ENCODE assay signal across 8 cellular contexts in the genomic region with DNA sequence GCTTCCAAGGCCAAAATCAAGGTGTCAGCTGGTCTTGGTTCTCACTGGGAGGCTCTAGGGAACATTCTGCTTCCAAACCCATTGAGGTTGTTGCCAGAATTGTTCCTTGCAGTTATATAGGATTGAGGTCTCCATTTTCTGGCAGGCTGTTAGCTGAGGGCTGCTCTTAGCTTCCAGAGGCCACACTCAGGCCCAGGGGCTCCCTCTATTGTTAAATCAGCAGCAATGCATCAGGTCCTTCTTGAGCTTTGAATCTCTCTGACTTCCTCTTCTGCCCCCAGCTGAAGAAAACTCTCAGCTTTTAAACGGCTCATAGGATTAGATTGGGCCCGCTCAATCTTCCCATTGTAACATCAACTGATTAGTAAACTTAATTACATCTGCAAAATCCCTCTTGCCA. TPM values are rescaled to one million over a fixed set of nuclear protein-coding genes. Genes with fewer than 3 reads are reported as not detected.
DNase-seq lines count a peak whose midpoint lies in the region; ATAC-seq, FAIRE-seq and TF ChIP-seq lines count a peak whose summit lies in the region.

No MANE protein-coding gene starts in this region.

- H3K4me3 Mint-ChIP-seq in memory B cell, result no peak overlapping the region

- no peaks in the 10 kb centered on the region for H3K36me3 ChIP-seq in SK-N-MC (ENCODE audit: insufficient read depth, low read length)
- no peaks in the 10 kb centered on the region for H3K36me3 ChIP-seq in bronchial epithelial cell (ENCODE audit: control insufficient read depth, insufficient read depth, low read length)

- DNase-seq in D721Med (ENCODE audit: insufficient read length, low spot score) (no peak), SK-N-MC (ENCODE audit: low read depth, low spot score) (peak; percentile 8), bronchial epithelial cell (ENCODE audit: low read depth) (peak; percentile 52), memory B cell (ENCODE audit: low spot score in 2 of 2) (peak; percentile 15 to 44)

- H3K4me1 Mint-ChIP-seq in memory B cell, result peaks cover 6% of the 10 kb centered on the region

- peaks cover 5% of the 10 kb centered on the region for H3K27me3 Mint-ChIP-seq in memory B cell

- FAIRE-seq in D721Med (lab: Jason Lieb, UNC), result no peak
- FAIRE-seq in bronchial epithelial cell (lab: Jason Lieb, UNC), result no peak

- H3K36me3 Mint-ChIP-seq in memory B cell, result no peaks in the 10 kb centered on the region

- TF ChIP-seq CTCF in D721Med (IDR thresholded peaks at IDR 0.05; ENCODE audit: insufficient read depth, missing control alignments), result peak; percentile 42
- peak; percentile 58 for TF ChIP-seq CTCF in LNCAP (IDR thresholded peaks at IDR 0.05)
- peak; percentile 77 for TF ChIP-seq CTCF in bronchial epithelial cell (IDR thresholded peaks at IDR 0.05; ENCODE audit: insufficient read depth, low read length, severe bottlenecking)

- peaks cover 2% of the 10 kb centered on the region for H3K27me3 ChIP-seq in bronchial epithelial cell (ENCODE audit: control insufficient read depth, insufficient read depth, low read length)

- H3K4me3 ChIP-seq in SK-N-MC, result no peak overlapping the region
- no peak overlapping the region for H3K4me3 ChIP-seq in bronchial epithelial cell (ENCODE audit: low read depth, low read length)

- H3K9ac ChIP-seq in SK-N-MC (ENCODE audit: insufficient read length), result no peak overlapping the region

- H3K9me3 ChIP-seq in SK-N-MC (ENCODE audit: low read depth, low read length), result no peaks in the 10 kb centered on the region

- ATAC-seq in GM19324 (IDR thresholded peaks at IDR 0.05; ENCODE audit: low FRiP score, unreplicated experiment) (peak; percentile 64), memory B cell (ENCODE audit: low read depth) (peak; percentile 85), HG03432 (IDR thresholded peaks at IDR 0.05; ENCODE audit: unreplicated experiment) (no peak), GM21526 (IDR thresholded peaks at IDR 0.05; ENCODE audit: low FRiP score, unreplicated experiment) (no peak)

- no peak overlapping the region for H3K27ac Mint-ChIP-seq in memory B cell

- no peaks in the 10 kb centered on the region for H3K9me3 Mint-ChIP-seq in memory B cell

- no peak overlapping the region for H3K27ac ChIP-seq in SK-N-MC

RNA-seq across cellular contexts. Expression of a gene that starts 39.3 kb away (rescaled TPM):
- not detected in 2 replicates for total RNA-seq in bronchial epithelial cell

RNA-seq across cellular contexts. Expression of a gene that starts 41.0 kb away (rescaled TPM):
- 846 and 1,277 TPM in 2 replicates for total RNA-seq in bronchial epithelial cell

Comparison
In these comparisons a context has a peak if more than half of its experiments do, and no peak if none do; other contexts are left out.
1. ATAC-seq: peak in GM19324 (single experiment) and memory B cell (single experiment); none in HG03432 (single experiment) and GM21526 (single experiment).
2. Peak in every context shown above with its lines, with median percentiles within 50 percentile points of each other: CTCF ChIP-seq.